In the genomic region with DNA sequence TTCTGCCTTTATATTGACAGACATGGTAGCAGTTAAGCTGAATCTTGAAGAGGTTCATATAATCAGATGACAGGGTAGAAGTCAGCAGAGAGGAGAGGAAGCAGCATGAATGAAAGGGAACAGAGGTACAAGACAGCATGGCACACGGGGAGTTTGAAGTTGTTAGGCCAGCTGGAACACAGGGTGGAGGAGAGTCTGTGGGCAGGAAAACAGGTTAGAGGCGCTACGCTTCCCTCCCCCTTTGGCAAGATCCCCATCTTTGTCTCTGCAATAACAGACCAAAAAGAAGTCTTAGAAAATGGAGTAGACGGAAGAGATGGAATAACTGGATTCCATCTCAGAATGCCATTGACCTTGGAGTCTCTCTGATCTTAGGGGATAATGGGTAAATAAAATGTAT, we compare ENCODE assay signal across 26 cellular contexts.
A peak's percentile ranks its signal among the peaks of the same experiment; 100 is the strongest.
DNase-seq lines count a peak whose midpoint lies in the region; ATAC-seq lines count a peak whose summit lies in the region.
"Had no signal": no experiment of that assay in that cellular context is flagged by ENCODE, and none has a peak within 500 bp of the region (broad histone marks: within the 10 kb centered on the region; RNA-seq: fewer than 3 reads in every experiment).

No MANE protein-coding gene starts in this region.

- H3K9me3 Mint-ChIP-seq in stimulated activated effector memory CD8-positive, alpha-beta T cell treated with anti-CD3 and anti-CD28 coated beads, Interleukin-12 subunit alpha, Interleukin-12 subunit beta, amount 100 ng/mL, for 72 hours: no peaks in the 10 kb centered on the region
- H3K9me3 Mint-ChIP-seq: activated CD8-positive, alpha-beta T cell treated with anti-CD3 and anti-CD28 coated beads for 36 hours; activated naive CD4-positive, alpha-beta T cell treated with anti-CD3 and anti-CD28 coated beads, Interleukin-2, amount 50 U/mL, for 24 hours; activated T-helper 17 cell treated with anti-CD3 and anti-CD28 coated beads, Interleukin-2, amount 50 U/mL, for 72 hours; CD4-positive, alpha-beta T cell had no signal

- ATAC-seq in stimulated activated effector memory CD8-positive, alpha-beta T cell treated with anti-CD3 and anti-CD28 coated beads, Interleukin-12 subunit alpha, Interleukin-12 subunit beta, amount 100 ng/mL, for 72 hours: no peak
- no peak for ATAC-seq in HG03354 (IDR thresholded peaks at IDR 0.05; ENCODE audit: poor library complexity, severe bottlenecking, unreplicated experiment)
- ATAC-seq: activated CD8-positive, alpha-beta T cell treated with anti-CD3 and anti-CD28 coated beads for 36 hours; activated T-helper 17 cell treated with anti-CD3 and anti-CD28 coated beads, Interleukin-2, amount 50 U/mL, for 72 hours; gastroesophageal sphincter; HCT116; left lobe of liver had no signal

- H3K4me3 Mint-ChIP-seq in stimulated activated effector memory CD8-positive, alpha-beta T cell treated with anti-CD3 and anti-CD28 coated beads, Interleukin-12 subunit alpha, Interleukin-12 subunit beta, amount 100 ng/mL, for 72 hours: no peak overlapping the region
- H3K4me3 Mint-ChIP-seq: activated CD8-positive, alpha-beta T cell treated with anti-CD3 and anti-CD28 coated beads for 36 hours; activated naive CD4-positive, alpha-beta T cell treated with anti-CD3 and anti-CD28 coated beads, Interleukin-2, amount 50 U/mL, for 24 hours; activated T-helper 17 cell treated with anti-CD3 and anti-CD28 coated beads, Interleukin-2, amount 50 U/mL, for 72 hours; CD4-positive, alpha-beta T cell had no signal

- DNase-seq in DMS 273 (lab: John Stamatoyannopoulos, UW; ENCODE audit: unreplicated experiment) (peak; percentile 42), DMS 273 treated with DMSO at 0.1 percent for 48 hours (lab: John Stamatoyannopoulos, UW) (no peak), NCI-H2081 treated with DMSO at 0.1 percent for 48 hours (lab: John Stamatoyannopoulos, UW) (peak; percentile 7), cerebellar cortex (ENCODE audit: low spot score) (peak; percentile 38), NCI-H748 treated with DMSO at 0.1 percent for 48 hours (lab: John Stamatoyannopoulos, UW) (no peak)
- no peak for DNase-seq in stimulated activated effector memory CD8-positive, alpha-beta T cell treated with anti-CD3 and anti-CD28 coated beads, Interleukin-12 subunit alpha, Interleukin-12 subunit beta, amount 100 ng/mL, for 72 hours (ENCODE audit: low spot score in 2 of 2)
- no peak for DNase-seq in activated CD4-positive, alpha-beta T cell treated with anti-CD3 and anti-CD28 coated beads for 48 hours
- DNase-seq: activated CD4-positive, alpha-beta T cell treated with anti-CD3 and anti-CD28 coated beads for 1 hour; activated CD8-positive, alpha-beta T cell treated with anti-CD3 and anti-CD28 coated beads for 36 hours; CD4-positive, alpha-beta T cell; dermis blood vessel endothelial cell; GDM1; mesenchymal stem cell; NCI-H1436 treated with DMSO at 0.1 percent for 48 hours; NCI-H446 treated with DMSO at 0.1 percent for 48 hours; OCI-M1; psoas muscle; stimulated activated CD4-positive, alpha-beta T cell treated with anti-CD3 and anti-CD28 coated beads, Interleukin-15, amount 100 ng/mL, for 24 hours; stimulated activated naive CD4-positive, alpha-beta T cell treated with Interleukin-2 at 50 U/mL for 16 hours; tibial artery had no signal

- H3K27ac Mint-ChIP-seq in stimulated activated effector memory CD8-positive, alpha-beta T cell treated with anti-CD3 and anti-CD28 coated beads, Interleukin-12 subunit alpha, Interleukin-12 subunit beta, amount 100 ng/mL, for 72 hours: peak overlapping the region; percentile 13
- H3K27ac Mint-ChIP-seq: activated CD8-positive, alpha-beta T cell treated with anti-CD3 and anti-CD28 coated beads for 36 hours; activated naive CD4-positive, alpha-beta T cell treated with anti-CD3 and anti-CD28 coated beads, Interleukin-2, amount 50 U/mL, for 24 hours; activated T-helper 17 cell treated with anti-CD3 and anti-CD28 coated beads, Interleukin-2, amount 50 U/mL, for 72 hours; CD4-positive, alpha-beta T cell had no signal

- H3K36me3 Mint-ChIP-seq in stimulated activated effector memory CD8-positive, alpha-beta T cell treated with anti-CD3 and anti-CD28 coated beads, Interleukin-12 subunit alpha, Interleukin-12 subunit beta, amount 100 ng/mL, for 72 hours: peaks cover 58% of the 10 kb centered on the region

- H3K4me1 Mint-ChIP-seq in stimulated activated effector memory CD8-positive, alpha-beta T cell treated with anti-CD3 and anti-CD28 coated beads, Interleukin-12 subunit alpha, Interleukin-12 subunit beta, amount 100 ng/mL, for 72 hours: peaks cover 1% of the 10 kb centered on the region
- H3K4me1 Mint-ChIP-seq: activated T-helper 17 cell treated with anti-CD3 and anti-CD28 coated beads, Interleukin-2, amount 50 U/mL, for 72 hours had no signal

Comparison
In these comparisons a context has a peak if more than half of its experiments do, and no peak if none do; other contexts are left out.
1. DNase-seq: peak in DMS 273 (single experiment), NCI-H2081 treated with DMSO at 0.1 percent for 48 hours (single experiment) and cerebellar cortex (single experiment); none in DMS 273 treated with DMSO at 0.1 percent for 48 hours (single experiment), stimulated activated effector memory CD8-positive, alpha-beta T cell treated with anti-CD3 and anti-CD28 coated beads, Interleukin-12 subunit alpha, Interleukin-12 subunit beta, amount 100 ng/mL, for 72 hours (0 of 2), NCI-H748 treated with DMSO at 0.1 percent for 48 hours (single experiment) and activated CD4-positive, alpha-beta T cell treated with anti-CD3 and anti-CD28 coated beads for 48 hours (single experiment).